Comparison of ENCODE assay signal across 11 cellular contexts in the genomic region with DNA sequence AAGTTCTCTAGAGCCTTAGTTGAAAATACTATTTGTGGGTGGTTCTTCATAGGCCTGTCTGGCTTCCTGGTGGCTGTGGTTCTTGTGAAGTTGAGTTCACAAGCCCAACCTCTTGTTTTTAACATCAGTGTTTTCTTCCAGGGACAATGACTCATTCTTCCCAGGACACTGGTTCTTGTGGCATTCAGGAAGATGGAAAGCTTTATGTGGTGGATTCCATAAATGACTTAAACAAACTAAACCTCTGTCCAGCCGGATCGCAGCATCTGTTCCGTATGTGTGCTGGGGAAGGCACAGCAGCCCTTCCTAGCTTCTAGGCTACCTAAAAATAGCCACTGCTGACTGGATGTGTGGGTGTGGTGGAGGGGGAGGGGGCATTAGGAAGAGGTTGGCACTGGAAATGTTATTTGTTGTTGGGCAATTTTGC. TPM values are rescaled to one million over a fixed set of nuclear protein-coding genes. Genes with fewer than 3 reads are reported as not detected.
DNase-seq lines count a peak whose midpoint lies in the region; ATAC-seq and TF ChIP-seq lines count a peak whose summit lies in the region.
"Had no signal": no experiment of that assay in that cellular context is flagged by ENCODE, and none has a peak within 500 bp of the region (broad histone marks: within the 10 kb centered on the region; RNA-seq: fewer than 3 reads in every experiment).

No MANE protein-coding gene starts in this region.

- H3K27ac ChIP-seq in adrenal gland (peak overlapping the region in 3 of 5 donors; percentile 4 to 78 (median 54)), cardiac muscle cell (no peak overlapping the region), skin epidermis (peak overlapping the region in 14 of 21 experiments; percentile 16 to 76 (median 44))
- H3K27ac ChIP-seq: neutrophil had no signal

- WGBS in adrenal gland, 4 donors, result 46 to 58% (median 51%) methylated on average over 3 of the region's 3 CpGs

- TF ChIP-seq POLR2A in adrenal gland (IDR thresholded peaks at IDR 0.05), result no peak

- CTCF ChIA-PET in activated CD4-positive, alpha-beta T cell treated with anti-CD3 and anti-CD28 coated beads for 36 hours (lab: Charles Lee), result interaction anchor here (0.6 to 2.1 kb wide), 3 partner anchors 11 to 273 kb away, joined by 3 to 11 read pairs (median 3); no protein-coding TSS in a partner anchor

- no peak for TF ChIP-seq CTCF in adrenal gland (IDR thresholded peaks at IDR 0.05)
- no peak for TF ChIP-seq CTCF in cardiac muscle cell (IDR thresholded peaks at IDR 0.05; ENCODE audit: low read depth, low read length)

- H3K4me3 ChIP-seq in adrenal gland (peak overlapping the region in 1 of 4 donors; percentile 10), cardiac muscle cell (no peak overlapping the region), skin epidermis (no peak overlapping the region)

- H3K4me1 Mint-ChIP-seq in activated CD4-positive, alpha-beta T cell treated with anti-CD3 and anti-CD28 coated beads for 36 hours, result peaks cover 8% of the 10 kb centered on the region

- H3K9me3 ChIP-seq in adrenal gland (replicated peaks in 1 of 3) (no peaks in the 10 kb centered on the region), cardiac muscle cell (ENCODE audit: low read depth) (no peaks in the 10 kb centered on the region)
- H3K9me3 ChIP-seq: neutrophil had no signal

- POLR2A ChIA-PET in activated CD4-positive, alpha-beta T cell treated with anti-CD3 and anti-CD28 coated beads for 36 hours (lab: Charles Lee), result no interaction called here

- DNase-seq in HCEC 1CT (peak; percentile 94), adrenal gland (peak in 5 of 7 donors; percentile 26 to 47 (median 37)), cardiac muscle cell (ENCODE audit: low read depth in 1 of 2, low spot score in 1 of 2) (peak; percentile 39 to 88), hypothalamus (lab: John Stamatoyannopoulos, UW) (no peak), MV-4-11 (lab: John Stamatoyannopoulos, UW) (no peak)
- DNase-seq in activated CD4-positive, CD25-positive, alpha-beta regulatory T cell treated with anti-CD3 and anti-CD28 coated beads, Interleukin-2, amount 50 U/mL, for 72 hours, result no peak
- DNase-seq in activated CD4-positive, alpha-beta T cell treated with anti-CD3 and anti-CD28 coated beads for 36 hours, result no peak
- DNase-seq: NCI-H2029 treated with DMSO at 0.1 percent for 48 hours had no signal

- H3K9me3 Mint-ChIP-seq in activated CD4-positive, alpha-beta T cell treated with anti-CD3 and anti-CD28 coated beads for 36 hours (ENCODE audit: low read depth), result no peaks in the 10 kb centered on the region
- H3K9me3 Mint-ChIP-seq: dendritic cell treated with granulocyte-macrophage colony-stimulating factor and Interleukin-4, amounts not matched to agents 40 ng/mL and 50 ng/mL, for 4 days had no signal

- no peak for ATAC-seq in activated CD4-positive, alpha-beta T cell treated with anti-CD3 and anti-CD28 coated beads for 36 hours

- H3K4me1 ChIP-seq in adrenal gland (replicated peaks in 1 of 2) (peaks cover 13 to 51% of the 10 kb centered on the region in 2 donors), cardiac muscle cell (ENCODE audit: low read depth) (peaks cover 27% of the 10 kb centered on the region)

- H3K27ac Mint-ChIP-seq in activated CD4-positive, alpha-beta T cell treated with anti-CD3 and anti-CD28 coated beads for 36 hours, result no peak overlapping the region
- H3K27ac Mint-ChIP-seq: dendritic cell treated with granulocyte-macrophage colony-stimulating factor and Interleukin-4, amounts not matched to agents 40 ng/mL and 50 ng/mL, for 4 days had no signal

- intact Hi-C loops in adrenal gland (cut with DNase I), result no loop called here
- intact Hi-C loops in activated CD4-positive, alpha-beta T cell treated with anti-CD3 and anti-CD28 coated beads for 36 hours (cut with DNase I, micrococcal nuclease), result no loop called here

- H3K36me3 Mint-ChIP-seq in activated CD4-positive, alpha-beta T cell treated with anti-CD3 and anti-CD28 coated beads for 36 hours (ENCODE audit: low read depth), result peaks cover 2% of the 10 kb centered on the region

- no peaks in the 10 kb centered on the region for H3K27me3 Mint-ChIP-seq in activated CD4-positive, alpha-beta T cell treated with anti-CD3 and anti-CD28 coated beads for 36 hours
- H3K27me3 Mint-ChIP-seq: dendritic cell treated with granulocyte-macrophage colony-stimulating factor and Interleukin-4, amounts not matched to agents 40 ng/mL and 50 ng/mL, for 4 days had no signal

- H3K27me3 ChIP-seq in adrenal gland (no peaks in the 10 kb centered on the region), cardiac muscle cell (no peaks in the 10 kb centered on the region)
- H3K27me3 ChIP-seq: neutrophil had no signal

- H3K36me3 ChIP-seq in adrenal gland (replicated peaks in 1 of 2) (no peaks in the 10 kb centered on the region), cardiac muscle cell (no peaks in the 10 kb centered on the region)

- no peak overlapping the region for H3K4me3 Mint-ChIP-seq in activated CD4-positive, alpha-beta T cell treated with anti-CD3 and anti-CD28 coated beads for 36 hours
- H3K4me3 Mint-ChIP-seq: dendritic cell treated with granulocyte-macrophage colony-stimulating factor and Interleukin-4, amounts not matched to agents 40 ng/mL and 50 ng/mL, for 4 days had no signal

RNA-seq across cellular contexts. Expression of a gene that starts 3.9 kb away (rescaled TPM):
- total RNA-seq in adrenal gland, result 1 to 10 TPM in 3 of 8 donors, under 1 TPM in 4, not detected in 1; 0.60 to 3.3 (median 0.96) TPM
- 1 to 10 TPM; 1.1 to 9.5 (median 5.7) TPM for polyA plus RNA-seq in adrenal gland
- total RNA-seq in cardiac muscle cell, result 0.11 and 0.30 TPM in 2 replicates
- 0.29 and 1.4 TPM in 2 replicates for polyA plus RNA-seq in cardiac muscle cell
- under 1 TPM; 0.67 to 0.69 TPM for total RNA-seq in activated CD4-positive, alpha-beta T cell treated with anti-CD3 and anti-CD28 coated beads for 36 hours

RNA-seq across cellular contexts. Expression of a gene that starts 34.4 kb away (rescaled TPM):
- total RNA-seq in adrenal gland (10 to 100 TPM; 28.6 to 57.0 (median 49.1) TPM), cardiac muscle cell (22.9 and 43.3 TPM in 2 replicates)
- polyA plus RNA-seq in adrenal gland (10 to 100 TPM; 20.5 to 86.2 (median 74.1) TPM), cardiac muscle cell (30.8 and 46.2 TPM in 2 replicates)
- 10 to 100 TPM; 40.3 to 48.9 TPM for total RNA-seq in activated CD4-positive, alpha-beta T cell treated with anti-CD3 and anti-CD28 coated beads for 36 hours

Comparison
In these comparisons a context has a peak if more than half of its experiments do, and no peak if none do; other contexts are left out.
1. DNase-seq: peak in HCEC 1CT (single experiment), adrenal gland (5 of 7) and cardiac muscle cell (2 of 2); none in activated CD4-positive, CD25-positive, alpha-beta regulatory T cell treated with anti-CD3 and anti-CD28 coated beads, Interleukin-2, amount 50 U/mL, for 72 hours (single experiment), hypothalamus (0 of 51), MV-4-11 (single experiment) and activated CD4-positive, alpha-beta T cell treated with anti-CD3 and anti-CD28 coated beads for 36 hours (single experiment).